ENCODE assay signal across 8 cellular contexts in genomic region chr19:38663957-38664502, GRCh38. TPM values are rescaled to one million over a fixed set of nuclear protein-coding genes. Genes with fewer than 3 reads are reported as not detected.
DNase-seq lines count a peak whose midpoint lies in the region; ATAC-seq and TF ChIP-seq lines count a peak whose summit lies in the region.

No MANE protein-coding gene starts in this region.

- H3K36me3 ChIP-seq in muscle layer of colon (ENCODE audit: insufficient read depth, low read length) (no peaks in the 10 kb centered on the region), urinary bladder (ENCODE audit: insufficient read depth) (no peaks in the 10 kb centered on the region)

- H3K9ac ChIP-seq in muscle layer of colon (ENCODE audit: low read length), result peak overlapping the region; percentile 31

- 46% methylated on average over 19 of the region's 19 CpGs for WGBS in urinary bladder

- H3K4me3 Mint-ChIP-seq in activated CD4-positive, alpha-beta memory T cell treated with anti-CD3 and anti-CD28 coated beads, Interleukin-2, amount 10 ng/mL, durations not matched to agents 7 days and 5 days, result no peak overlapping the region
- no peak overlapping the region for H3K4me3 Mint-ChIP-seq in activated CD4-positive, alpha-beta memory T cell treated with anti-CD3 and anti-CD28 coated beads for 36 hours

- H3K27me3 ChIP-seq in dorsolateral prefrontal cortex (no peaks in the 10 kb centered on the region), muscle layer of colon (ENCODE audit: control insufficient read depth in 1 of 2, insufficient read depth in 2 of 2, low read length in 2 of 2) (no peaks in the 10 kb centered on the region)

- H3K9me3 ChIP-seq in muscle layer of colon (ENCODE audit: low read length), result no peaks in the 10 kb centered on the region

- no peak for ATAC-seq in GM19035 (IDR thresholded peaks at IDR 0.05; ENCODE audit: unreplicated experiment)

- H3K27me3 Mint-ChIP-seq in activated CD4-positive, alpha-beta memory T cell treated with anti-CD3 and anti-CD28 coated beads, Interleukin-2, amount 10 ng/mL, durations not matched to agents 7 days and 5 days, result no peaks in the 10 kb centered on the region
- no peaks in the 10 kb centered on the region for H3K27me3 Mint-ChIP-seq in activated CD4-positive, alpha-beta memory T cell treated with anti-CD3 and anti-CD28 coated beads for 36 hours

- H3K27ac Mint-ChIP-seq in activated CD4-positive, alpha-beta memory T cell treated with anti-CD3 and anti-CD28 coated beads, Interleukin-2, amount 10 ng/mL, durations not matched to agents 7 days and 5 days, result peak overlapping the region; percentile 69
- no peak overlapping the region for H3K27ac Mint-ChIP-seq in activated CD4-positive, alpha-beta memory T cell treated with anti-CD3 and anti-CD28 coated beads for 36 hours

- H3K4me1 Mint-ChIP-seq in activated CD4-positive, alpha-beta memory T cell treated with anti-CD3 and anti-CD28 coated beads, Interleukin-2, amount 10 ng/mL, durations not matched to agents 7 days and 5 days, result peaks cover 87% of the 10 kb centered on the region
- peaks cover 69% of the 10 kb centered on the region for H3K4me1 Mint-ChIP-seq in activated CD4-positive, alpha-beta memory T cell treated with anti-CD3 and anti-CD28 coated beads for 36 hours (ENCODE audit: low read depth)

- H3K27ac ChIP-seq in dorsolateral prefrontal cortex, result peak overlapping the region; percentile 23 to 96 (median 86)
- peak overlapping the region; percentile 85 for H3K27ac ChIP-seq in muscle layer of colon (ENCODE audit: low read depth, low read length)
- peak overlapping the region; percentile 5 for H3K27ac ChIP-seq in urinary bladder (ENCODE audit: low read depth)

- H3K4me1 ChIP-seq in muscle layer of colon (ENCODE audit: insufficient read depth, low read length) (peaks cover 88% of the 10 kb centered on the region), urinary bladder (ENCODE audit: insufficient read depth) (no peaks in the 10 kb centered on the region)

- peak overlapping the region in 41 of 59 donors; percentile 0 to 56 (median 22) for H3K4me3 ChIP-seq in dorsolateral prefrontal cortex
- H3K4me3 ChIP-seq in muscle layer of colon (ENCODE audit: low read depth in 1 of 2, low read length in 2 of 2), result peak overlapping the region; percentile 22 to 41
- H3K4me3 ChIP-seq in urinary bladder (ENCODE audit: low read depth, low read length), result no peak overlapping the region

- H3K9me3 Mint-ChIP-seq in activated CD4-positive, alpha-beta memory T cell treated with anti-CD3 and anti-CD28 coated beads, Interleukin-2, amount 10 ng/mL, durations not matched to agents 7 days and 5 days, result no peaks in the 10 kb centered on the region
- no peaks in the 10 kb centered on the region for H3K9me3 Mint-ChIP-seq in activated CD4-positive, alpha-beta memory T cell treated with anti-CD3 and anti-CD28 coated beads for 36 hours

- intact Hi-C loops in activated CD4-positive, alpha-beta memory T cell treated with anti-CD3 and anti-CD28 coated beads for 36 hours (cut with micrococcal nuclease), result no loop called here
- intact Hi-C loops in dorsolateral prefrontal cortex (cut with DNase I), result loop anchor here in 1 of 2 donors (5.0 kb wide), 1 partner anchor 53 kb away; no protein-coding TSS in a partner anchor

- POLR2A ChIA-PET in activated CD4-positive, alpha-beta memory T cell treated with anti-CD3 and anti-CD28 coated beads, Interleukin-2, amount 10 ng/mL, durations not matched to agents 7 days and 5 days (lab: Charles Lee), result interaction anchor here (0.9 to 1.4 kb wide), 6 partner anchors 14 to 27 kb away, joined by 3 to 4 read pairs (median 3); partner anchors contain the start of gene ACTN4
- POLR2A ChIA-PET in activated CD4-positive, alpha-beta memory T cell treated with anti-CD3 and anti-CD28 coated beads for 36 hours (lab: Charles Lee), result no interaction called here

- peak in 2 of 56 donors; percentile 10 to 15 for TF ChIP-seq CTCF in dorsolateral prefrontal cortex (IDR thresholded peaks at IDR 0.05 in 54 of 56, conservative IDR thresholded peaks at IDR 0.05 in 2 of 56; ENCODE audit: low read depth in 1 of 56, partially characterized antibody in 56 of 56)

- peaks cover 53% of the 10 kb centered on the region for H3K36me3 Mint-ChIP-seq in activated CD4-positive, alpha-beta memory T cell treated with anti-CD3 and anti-CD28 coated beads, Interleukin-2, amount 10 ng/mL, durations not matched to agents 7 days and 5 days (ENCODE audit: low read depth)
- peaks cover 21% of the 10 kb centered on the region for H3K36me3 Mint-ChIP-seq in activated CD4-positive, alpha-beta memory T cell treated with anti-CD3 and anti-CD28 coated beads for 36 hours

- CTCF ChIA-PET in activated CD4-positive, alpha-beta memory T cell treated with anti-CD3 and anti-CD28 coated beads, Interleukin-2, amount 10 ng/mL, durations not matched to agents 7 days and 5 days (lab: Charles Lee), result interaction anchor here (1.2 to 1.6 kb wide), 2 partner anchors 14 to 27 kb away, joined by 3 to 4 read pairs; no protein-coding TSS in a partner anchor
- CTCF ChIA-PET in activated CD4-positive, alpha-beta memory T cell treated with anti-CD3 and anti-CD28 coated beads for 36 hours (lab: Charles Lee), result no interaction called here

- peak; percentile 41 for DNase-seq in activated CD4-positive, alpha-beta memory T cell treated with anti-CD3 and anti-CD28 coated beads, Interleukin-2, amount 10 ng/mL, durations not matched to agents 7 days and 5 days
- DNase-seq in activated CD4-positive, alpha-beta memory T cell treated with anti-CD3 and anti-CD28 coated beads for 36 hours, result no peak
- peak; percentile 50 to 83 (median 72) for DNase-seq in dorsolateral prefrontal cortex
- DNase-seq in MV-4-11 (lab: John Stamatoyannopoulos, UW), result no peak
- no peak for DNase-seq in kidney tubule cell (ENCODE audit: low spot score)

RNA-seq across cellular contexts. Expression of gene ACTN4, which starts 16.6 kb away (rescaled TPM):
- total RNA-seq in activated CD4-positive, alpha-beta memory T cell treated with anti-CD3 and anti-CD28 coated beads, Interleukin-2, amount 10 ng/mL, durations not matched to agents 7 days and 5 days, result 100 to 1,000 TPM; 532 to 534 TPM
- 100 to 1,000 TPM; 267 to 270 TPM for total RNA-seq in activated CD4-positive, alpha-beta memory T cell treated with anti-CD3 and anti-CD28 coated beads for 36 hours
- total RNA-seq in dorsolateral prefrontal cortex, result 100 to 1,000 TPM; 271 to 539 (median 377) TPM
- total RNA-seq in urinary bladder, result 140 TPM
- 304 TPM for polyA plus RNA-seq in urinary bladder

RNA-seq across cellular contexts. Expression of gene EIF3K, which starts 45.0 kb away (rescaled TPM):
- 100 to 1,000 TPM; 297 TPM for total RNA-seq in activated CD4-positive, alpha-beta memory T cell treated with anti-CD3 and anti-CD28 coated beads, Interleukin-2, amount 10 ng/mL, durations not matched to agents 7 days and 5 days
- total RNA-seq in activated CD4-positive, alpha-beta memory T cell treated with anti-CD3 and anti-CD28 coated beads for 36 hours, result 100 to 1,000 TPM; 273 to 287 TPM
- total RNA-seq in dorsolateral prefrontal cortex (100 to 1,000 TPM; 165 to 292 (median 241) TPM), urinary bladder (92.4 TPM)
- polyA plus RNA-seq in urinary bladder, result 373 TPM

RNA-seq across cellular contexts. Expression of gene MAP4K1, which starts 46.3 kb away (rescaled TPM):
- 100 to 1,000 TPM; 374 to 383 TPM for total RNA-seq in activated CD4-positive, alpha-beta memory T cell treated with anti-CD3 and anti-CD28 coated beads, Interleukin-2, amount 10 ng/mL, durations not matched to agents 7 days and 5 days
- 100 to 1,000 TPM; 205 TPM for total RNA-seq in activated CD4-positive, alpha-beta memory T cell treated with anti-CD3 and anti-CD28 coated beads for 36 hours
- total RNA-seq in dorsolateral prefrontal cortex, result 10 to 100 TPM in 10 of 120 experiments, 1 to 10 TPM in 110; 1.2 to 14.7 (median 5.4) TPM
- 2.2 TPM for total RNA-seq in urinary bladder
- polyA plus RNA-seq in urinary bladder, result 1.9 TPM

Comparison
In these comparisons a context has a peak if more than half of its experiments do, and no peak if none do; other contexts are left out.
1. DNase-seq: peak in activated CD4-positive, alpha-beta memory T cell treated with anti-CD3 and anti-CD28 coated beads, Interleukin-2, amount 10 ng/mL, durations not matched to agents 7 days and 5 days (single experiment) and dorsolateral prefrontal cortex (10 of 10); none in activated CD4-positive, alpha-beta memory T cell treated with anti-CD3 and anti-CD28 coated beads for 36 hours (single experiment), MV-4-11 (single experiment) and kidney tubule cell (single experiment).
2. H3K27ac ChIP-seq: peak in every context shown above with its lines; median percentile 86 in dorsolateral prefrontal cortex; 85 in muscle layer of colon; 5 in urinary bladder.
3. RNA of gene MAP4K1, which starts 46.3 kb away (total RNA-seq): 374 to 383 TPM in activated CD4-positive, alpha-beta memory T cell treated with anti-CD3 and anti-CD28 coated beads, Interleukin-2, amount 10 ng/mL, durations not matched to agents 7 days and 5 days and 205 TPM in activated CD4-positive, alpha-beta memory T cell treated with anti-CD3 and anti-CD28 coated beads for 36 hours; 1.2 to 14.7 TPM in dorsolateral prefrontal cortex and 2.2 TPM in urinary bladder (single experiment); every median in the first group is over 10 times any median in the second.